16 cellular contexts compared by ENCODE assay signal in the genomic region with DNA sequence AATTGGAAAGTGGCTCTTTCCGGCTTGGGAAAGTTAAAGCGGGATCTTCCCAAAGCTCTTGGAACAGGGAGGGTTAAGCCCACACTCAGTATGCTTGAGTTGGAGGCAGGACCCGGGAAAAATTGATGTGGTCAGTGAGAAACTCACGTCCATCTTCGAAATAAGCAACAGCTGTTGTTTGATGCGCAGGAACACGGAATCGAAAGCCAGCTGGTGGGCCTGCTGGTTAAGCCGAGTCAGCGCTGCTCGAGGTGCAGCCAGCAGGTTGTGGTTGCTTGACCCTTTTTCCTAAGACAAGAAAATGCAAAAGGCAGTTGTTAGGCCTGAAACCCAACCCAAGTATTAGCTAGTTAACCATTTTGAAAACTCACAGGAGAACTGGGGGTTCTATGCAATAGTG.
"Had no signal": no experiment of that assay in that cellular context is flagged by ENCODE, and none has a peak within 500 bp of the region (broad histone marks: within the 10 kb centered on the region; RNA-seq: fewer than 3 reads in every experiment).

No MANE protein-coding gene starts in this region.

- H3K27me3 ChIP-seq: neural progenitor cell, suprapubic skin had no signal

- H3K4me3 Mint-ChIP-seq: activated naive CD8-positive, alpha-beta T cell treated with anti-CD3 and anti-CD28 coated beads, Interleukin-2, amount 10 ng/mL, durations not matched to agents 7 days and 5 days; brain; central memory CD8-positive, alpha-beta T cell; neural progenitor cell; type B pancreatic cell had no signal

- H3K4me1 Mint-ChIP-seq: activated naive CD8-positive, alpha-beta T cell treated with anti-CD3 and anti-CD28 coated beads, Interleukin-2, amount 10 ng/mL, durations not matched to agents 7 days and 5 days; central memory CD8-positive, alpha-beta T cell had no signal

- DNase-seq: activated CD4-positive, alpha-beta T cell treated with anti-CD3 and anti-CD28 coated beads for 1 hour; activated CD4-positive, alpha-beta T cell treated with anti-CD3 and anti-CD28 coated beads, Interleukin-2, amount 50 U/mL, for 4 hours; activated naive CD4-positive, alpha-beta T cell; activated naive CD8-positive, alpha-beta T cell treated with anti-CD3 and anti-CD28 coated beads, Interleukin-2, amount 10 ng/mL, durations not matched to agents 7 days and 5 days; activated T-cell treated with anti-CD3 and anti-CD28 coated beads for 4 hours; effector memory CD4-positive, alpha-beta T cell; foreskin melanocyte; head of caudate nucleus; stimulated activated CD4-positive, alpha-beta T cell treated with anti-CD3 and anti-CD28 coated beads, Interleukin-4, amount 100 ng/mL, for 24 hours; stimulated activated naive CD8-positive, alpha-beta T cell treated with anti-CD3 and anti-CD28 coated beads, Interleukin-15, Interleukin-2, amounts not matched to agents 100 U/mL and 50 U/mL, for 24 hours had no signal

- H3K9me3 ChIP-seq: suprapubic skin had no signal

- H3K4me3 ChIP-seq: neural progenitor cell, skin epidermis, suprapubic skin had no signal

- H3K27ac ChIP-seq: neural progenitor cell, skin epidermis, suprapubic skin had no signal

- H3K4me2 ChIP-seq: neural progenitor cell had no signal

- H3K9me3 Mint-ChIP-seq: activated naive CD8-positive, alpha-beta T cell treated with anti-CD3 and anti-CD28 coated beads, Interleukin-2, amount 10 ng/mL, durations not matched to agents 7 days and 5 days; brain; central memory CD8-positive, alpha-beta T cell; neural progenitor cell; type B pancreatic cell had no signal

- ATAC-seq: stimulated activated naive CD8-positive, alpha-beta T cell treated with anti-CD3 and anti-CD28 coated beads, Interleukin-15, Interleukin-2, amounts not matched to agents 100 U/mL and 50 U/mL, for 24 hours had no signal

- H3K27me3 Mint-ChIP-seq: activated naive CD8-positive, alpha-beta T cell treated with anti-CD3 and anti-CD28 coated beads, Interleukin-2, amount 10 ng/mL, durations not matched to agents 7 days and 5 days; brain; central memory CD8-positive, alpha-beta T cell; type B pancreatic cell had no signal

- H3K27ac Mint-ChIP-seq: activated naive CD8-positive, alpha-beta T cell treated with anti-CD3 and anti-CD28 coated beads, Interleukin-2, amount 10 ng/mL, durations not matched to agents 7 days and 5 days; neural progenitor cell; type B pancreatic cell had no signal

- H3K36me3 ChIP-seq: neural progenitor cell had no signal
